ENCODE assay signal across 33 cellular contexts in genomic region chr21:16514316-16514715, GRCh38.
DNase-seq lines count a peak whose midpoint lies in the region; ATAC-seq, FAIRE-seq and TF ChIP-seq lines count a peak whose summit lies in the region.
"Had no signal": no experiment of that assay in that cellular context is flagged by ENCODE, and none has a peak within 500 bp of the region (broad histone marks: within the 10 kb centered on the region; RNA-seq: fewer than 3 reads in every experiment).

No MANE protein-coding gene starts in this region.

- no peaks in the 10 kb centered on the region for H4K20me1 ChIP-seq in astrocyte (ENCODE audit: insufficient read depth, low read length)

- peaks cover 5% of the 10 kb centered on the region for H3K9me3 Mint-ChIP-seq in astrocyte (ENCODE audit: unreplicated experiment)
- no peaks in the 10 kb centered on the region for H3K9me3 Mint-ChIP-seq in endothelial cell (ENCODE audit: unreplicated experiment)

- H3K4me3 Mint-ChIP-seq in astrocyte (ENCODE audit: unreplicated experiment), result no peak overlapping the region
- H3K4me3 Mint-ChIP-seq in endothelial cell (ENCODE audit: unreplicated experiment), result no peak overlapping the region
- H3K4me3 Mint-ChIP-seq: activated CD4-positive, alpha-beta memory T cell treated with anti-CD3 and anti-CD28 coated beads for 36 hours; activated naive CD4-positive, alpha-beta T cell treated with anti-CD3 and anti-CD28 coated beads, Interleukin-2, amount 10 ng/mL, durations not matched to agents 7 days and 5 days; T-helper 2 cell treated with Interferon-gamma antibody and Interleukin-4, amounts not matched to agents 5 μg/mL and 100 μg/mL, for 36 hours had no signal

- H3K27me3 ChIP-seq in astrocyte (ENCODE audit: insufficient read depth, low read length), result no peaks in the 10 kb centered on the region
- H3K27me3 ChIP-seq: adrenal gland, colonic mucosa, gastroesophageal sphincter, upper lobe of left lung had no signal

- H3K36me3 ChIP-seq in astrocyte (ENCODE audit: insufficient read depth, low read length), result no peaks in the 10 kb centered on the region
- H3K36me3 ChIP-seq: adrenal gland, colonic mucosa, gastroesophageal sphincter, HAP-1, upper lobe of left lung had no signal

- H3K36me3 Mint-ChIP-seq in astrocyte (ENCODE audit: low read depth, unreplicated experiment), result no peaks in the 10 kb centered on the region
- no peaks in the 10 kb centered on the region for H3K36me3 Mint-ChIP-seq in endothelial cell (ENCODE audit: low read depth, unreplicated experiment)
- H3K36me3 Mint-ChIP-seq: activated CD4-positive, alpha-beta memory T cell treated with anti-CD3 and anti-CD28 coated beads for 36 hours; activated naive CD4-positive, alpha-beta T cell treated with anti-CD3 and anti-CD28 coated beads, Interleukin-2, amount 10 ng/mL, durations not matched to agents 7 days and 5 days had no signal

- peak overlapping the region; percentile 58 for H3K27ac ChIP-seq in astrocyte (ENCODE audit: low read depth, low read length)
- H3K27ac ChIP-seq: adrenal gland, C4-2B, colonic mucosa, epithelial cell of prostate, gastroesophageal sphincter, KMS-11, psoas muscle, upper lobe of left lung had no signal

- H2AFZ ChIP-seq in astrocyte (ENCODE audit: low read depth, low read length), result no peak overlapping the region

- ATAC-seq in HG03196 (IDR thresholded peaks at IDR 0.05; ENCODE audit: unreplicated experiment), result no peak
- ATAC-seq: gastroesophageal sphincter, natural killer cell, psoas muscle had no signal

- H3K4me1 Mint-ChIP-seq in astrocyte (ENCODE audit: low read depth, unreplicated experiment) (no peaks in the 10 kb centered on the region), endothelial cell (ENCODE audit: unreplicated experiment) (no peaks in the 10 kb centered on the region)
- H3K4me1 Mint-ChIP-seq: activated naive CD4-positive, alpha-beta T cell treated with anti-CD3 and anti-CD28 coated beads, Interleukin-2, amount 10 ng/mL, durations not matched to agents 7 days and 5 days; natural killer cell had no signal

- H3K79me2 ChIP-seq in astrocyte (ENCODE audit: insufficient read depth, low read length), result peaks cover 26% of the 10 kb centered on the region

- no peak for TF ChIP-seq CTCF in astrocyte (IDR thresholded peaks at IDR 0.05; ENCODE audit: insufficient read depth, low read depth, low read length)
- no peak for TF ChIP-seq CTCF in fibroblast of pulmonary artery (IDR thresholded peaks at IDR 0.05; ENCODE audit: low read length, missing control alignments)
- TF ChIP-seq CTCF in endothelial cell (IDR thresholded peaks at IDR 0.05; ENCODE audit: unreplicated experiment), result no peak

- H3K4me1 ChIP-seq in astrocyte (ENCODE audit: insufficient read depth, low read length), result peaks cover 4% of the 10 kb centered on the region
- H3K4me1 ChIP-seq: Caco-2, colonic mucosa, gastroesophageal sphincter, HAP-1, psoas muscle, upper lobe of left lung had no signal

- H3K27ac Mint-ChIP-seq in astrocyte (ENCODE audit: unreplicated experiment) (no peak overlapping the region), endothelial cell (ENCODE audit: unreplicated experiment) (no peak overlapping the region)
- H3K27ac Mint-ChIP-seq: activated CD4-positive, alpha-beta memory T cell treated with anti-CD3 and anti-CD28 coated beads for 36 hours; activated naive CD4-positive, alpha-beta T cell treated with anti-CD3 and anti-CD28 coated beads, Interleukin-2, amount 10 ng/mL, durations not matched to agents 7 days and 5 days; natural killer cell; T-helper 2 cell treated with Interferon-gamma antibody and Interleukin-4, amounts not matched to agents 5 μg/mL and 100 μg/mL, for 36 hours had no signal

- peak; percentile 94 for DNase-seq in astrocyte (ENCODE audit: low read depth)
- peak; percentile 26 for DNase-seq in fibroblast of pulmonary artery (ENCODE audit: low read depth)
- DNase-seq in medulla oblongata (ENCODE audit: extremely low spot score), result peak; percentile 90
- no peak for DNase-seq in urothelium cell line (ENCODE audit: low spot score)
- no peak for DNase-seq in endothelial cell (ENCODE audit: low spot score)
- DNase-seq in activated gamma-delta T cell treated with Interleukin-2 at 50 U/mL for 16 hours, result no peak
- DNase-seq: activated CD4-positive, alpha-beta memory T cell treated with anti-CD3 and anti-CD28 coated beads for 36 hours; activated CD4-positive, CD25-positive, alpha-beta regulatory T cell treated with anti-CD3 and anti-CD28 coated beads, Interleukin-2, amount 50 U/mL, for 72 hours; activated CD8-positive, alpha-beta memory T cell treated with anti-CD3 and anti-CD28 coated beads, Interleukin-2, amount 50 U/mL, for 4 hours; activated naive CD4-positive, alpha-beta T cell treated with anti-CD3 and anti-CD28 coated beads, Interleukin-2, amount 10 ng/mL, durations not matched to agents 7 days and 5 days; adrenal gland; Caco-2; colonic mucosa; DMS79; effector CD8-positive, alpha-beta T cell; islet precursor cell; natural killer cell; NCI-H1417 treated with DMSO at 0.1 percent for 48 hours; NCI-H2081; NCI-H226; psoas muscle; SIG-M5; stimulated activated CD4-positive, alpha-beta T cell treated with anti-CD3 and anti-CD28 coated beads, Interleukin-4, amount 100 ng/mL, for 24 hours; upper lobe of left lung had no signal

- no peak overlapping the region for H3K4me2 ChIP-seq in astrocyte (ENCODE audit: low read length)
- H3K4me2 ChIP-seq: KMS-11 had no signal

- H3K4me3 ChIP-seq in astrocyte (ENCODE audit: insufficient read depth, low read depth, low read length) (no peak overlapping the region), fibroblast of pulmonary artery (replicated peaks; ENCODE audit: low read depth, low read length) (no peak overlapping the region)
- H3K4me3 ChIP-seq: adrenal gland, colonic mucosa, gastroesophageal sphincter, HAP-1, psoas muscle, upper lobe of left lung had no signal

- H3K27me3 Mint-ChIP-seq in astrocyte (ENCODE audit: low read depth, unreplicated experiment) (no peaks in the 10 kb centered on the region), endothelial cell (ENCODE audit: unreplicated experiment) (no peaks in the 10 kb centered on the region)
- H3K27me3 Mint-ChIP-seq: activated CD4-positive, alpha-beta memory T cell treated with anti-CD3 and anti-CD28 coated beads for 36 hours; activated naive CD4-positive, alpha-beta T cell treated with anti-CD3 and anti-CD28 coated beads, Interleukin-2, amount 10 ng/mL, durations not matched to agents 7 days and 5 days had no signal

- FAIRE-seq in astrocyte (lab: Jason Lieb, UNC) (no peak), urothelium cell line (lab: Jason Lieb, UNC) (peak; percentile 20)
- FAIRE-seq: G401.6, RCC 7860 had no signal

- no peak overlapping the region for H3K9ac ChIP-seq in astrocyte (ENCODE audit: low read length)
- H3K9ac ChIP-seq: KMS-11 had no signal

- H3K9me3 ChIP-seq in astrocyte (ENCODE audit: insufficient read depth, low read depth, low read length), result no peaks in the 10 kb centered on the region
- H3K9me3 ChIP-seq: Caco-2, colonic mucosa, HAP-1 had no signal

Comparison
In these comparisons a context has a peak if more than half of its experiments do, and no peak if none do; other contexts are left out.
1. DNase-seq: peak in astrocyte (single experiment), fibroblast of pulmonary artery (single experiment) and medulla oblongata (single experiment); none in urothelium cell line (single experiment), endothelial cell (single experiment) and activated gamma-delta T cell treated with Interleukin-2 at 50 U/mL for 16 hours (single experiment).